Comparison of ENCODE assay signal across 10 cellular contexts in the genomic region with DNA sequence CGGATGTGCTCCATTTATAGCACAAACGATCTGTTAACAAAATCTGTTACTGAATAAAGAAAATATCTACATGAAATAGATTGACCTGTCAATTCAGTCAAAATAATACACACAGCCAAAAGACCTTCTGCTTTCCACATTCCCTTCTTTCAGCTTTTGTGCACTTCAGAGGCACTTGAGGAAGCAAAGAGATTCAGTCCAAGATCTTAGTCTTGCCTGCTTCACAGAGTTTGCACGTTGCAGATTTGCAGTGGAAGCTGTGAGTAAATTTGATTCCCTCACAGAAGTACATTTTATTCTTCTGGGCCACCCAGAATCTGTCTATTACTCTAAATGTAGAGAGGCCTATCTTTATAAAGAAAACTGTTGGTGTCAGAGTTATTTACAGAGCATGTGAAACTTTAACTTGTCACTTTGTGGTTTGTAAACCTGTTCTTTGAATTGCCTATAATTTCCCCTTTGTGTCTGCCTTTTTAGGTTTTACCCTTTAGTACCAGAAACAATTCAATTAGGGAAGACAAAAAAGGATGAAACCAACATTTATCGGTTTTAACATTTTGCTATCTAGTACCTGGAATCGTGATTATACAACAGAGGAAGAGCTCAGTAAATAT. TPM values are rescaled to one million over a fixed set of nuclear protein-coding genes. Genes with fewer than 3 reads are reported as not detected.
DNase-seq lines count a peak whose midpoint lies in the region; ATAC-seq lines count a peak whose summit lies in the region.
"Had no signal": no experiment of that assay in that cellular context is flagged by ENCODE, and none has a peak within 500 bp of the region (broad histone marks: within the 10 kb centered on the region; RNA-seq: fewer than 3 reads in every experiment).

No MANE protein-coding gene starts in this region.

- peak overlapping the region; percentile 14 to 73 (median 58) for H3K27ac Mint-ChIP-seq in immature natural killer cell
- H3K27ac Mint-ChIP-seq: dendritic cell treated with granulocyte-macrophage colony-stimulating factor and Interleukin-4, amounts not matched to agents 40 ng/mL and 50 ng/mL, for 4 days had no signal

- DNase-seq in immature natural killer cell (no peak), COLO668 (lab: John Stamatoyannopoulos, UW; ENCODE audit: unreplicated experiment) (no peak), anterior cingulate cortex (lab: John Stamatoyannopoulos, UW) (no peak), caudate nucleus (lab: John Stamatoyannopoulos, UW) (no peak), SK-N-DZ (ENCODE audit: low spot score) (no peak)

- H3K9me3 Mint-ChIP-seq in immature natural killer cell: no peaks in the 10 kb centered on the region
- H3K9me3 Mint-ChIP-seq: dendritic cell treated with granulocyte-macrophage colony-stimulating factor and Interleukin-4, amounts not matched to agents 40 ng/mL and 50 ng/mL, for 4 days had no signal

- peak overlapping the region in 2 of 5 donors; percentile 10 to 40 for H3K4me3 Mint-ChIP-seq in immature natural killer cell
- H3K4me3 Mint-ChIP-seq: dendritic cell treated with granulocyte-macrophage colony-stimulating factor and Interleukin-4, amounts not matched to agents 40 ng/mL and 50 ng/mL, for 4 days had no signal

- no peaks in the 10 kb centered on the region for H3K36me3 Mint-ChIP-seq in immature natural killer cell

- H3K27me3 Mint-ChIP-seq in immature natural killer cell (ENCODE audit: low read depth in 3 of 3): peaks cover 0 to 3% (median 2%) of the 10 kb centered on the region in 3 donors
- H3K27me3 Mint-ChIP-seq: dendritic cell treated with granulocyte-macrophage colony-stimulating factor and Interleukin-4, amounts not matched to agents 40 ng/mL and 50 ng/mL, for 4 days had no signal

- ATAC-seq in GM18502 (IDR thresholded peaks at IDR 0.05; ENCODE audit: poor library complexity, unreplicated experiment): peak; percentile 87
- peak; percentile 78 for ATAC-seq in GM21423 (IDR thresholded peaks at IDR 0.05; ENCODE audit: unreplicated experiment)
- peak; percentile 72 for ATAC-seq in HG03457 (IDR thresholded peaks at IDR 0.05; ENCODE audit: unreplicated experiment)

- H3K4me1 Mint-ChIP-seq in immature natural killer cell: peaks cover 19 to 42% of the 10 kb centered on the region in 2 donors

- H3K27ac ChIP-seq in caudate nucleus (ENCODE audit: low read depth, low read length): no peak overlapping the region
- H3K27ac ChIP-seq: thoracic aorta had no signal

RNA-seq across cellular contexts. Expression of gene SPRY1, which starts 15.5 kb away (rescaled TPM):
- polyA plus RNA-seq in immature natural killer cell: 1 to 10 TPM; 5.2 to 6.9 (median 6.0) TPM
- 2.2 and 2.6 TPM in 2 replicates for polyA plus RNA-seq in SK-N-DZ (2014; cell fraction: cytosol; rRNA removed)
- 1.9 and 4.1 TPM in 2 replicates for polyA plus RNA-seq in SK-N-DZ (2014; cell fraction: nucleus; rRNA removed)
